In the genomic region with DNA sequence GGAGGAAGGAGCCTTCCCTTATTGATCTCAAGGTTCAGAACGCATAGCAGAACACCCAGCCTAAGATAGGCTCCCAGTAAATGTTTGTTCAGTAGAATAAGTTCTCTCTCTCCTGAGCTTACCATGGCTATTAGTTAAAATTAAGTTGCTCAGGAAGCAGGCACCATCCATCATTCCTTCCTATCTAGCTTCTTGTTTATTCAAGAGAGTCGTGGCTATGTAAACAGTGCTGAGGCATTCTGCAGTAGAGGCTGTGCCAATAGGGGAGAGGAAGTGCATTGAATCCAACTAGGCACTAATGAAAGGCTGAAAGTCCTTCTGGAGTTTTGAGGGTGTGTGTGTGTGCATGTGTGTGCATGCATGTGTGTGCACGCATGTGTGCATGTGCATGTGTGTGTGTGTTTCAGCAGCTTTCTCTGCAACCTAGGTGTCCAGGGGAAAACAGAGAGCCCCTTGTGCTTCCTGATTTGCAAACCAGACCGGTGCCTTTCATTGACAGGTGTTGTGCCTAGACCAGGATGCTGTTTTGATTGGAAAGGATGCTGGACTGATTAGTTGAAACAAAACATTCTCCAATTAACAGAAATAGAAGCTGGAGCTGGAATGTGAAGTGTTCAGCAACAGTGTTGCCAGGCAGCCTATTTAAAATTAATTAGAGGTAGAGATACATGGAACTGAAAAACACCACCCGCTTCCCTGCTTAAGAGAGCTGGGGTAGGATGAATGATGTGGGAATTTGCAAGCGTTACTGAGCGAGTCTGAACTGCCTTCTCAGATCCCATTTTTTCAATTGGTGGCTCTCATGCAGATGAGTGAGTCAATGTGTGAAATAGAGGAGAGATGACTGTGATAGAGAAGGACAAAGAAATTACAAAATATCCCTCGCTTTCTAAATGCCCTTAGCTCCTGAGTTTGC, we compare ENCODE assay signal across 16 cellular contexts.
A peak's percentile ranks its signal among the peaks of the same experiment; 100 is the strongest.
DNase-seq lines count a peak whose midpoint lies in the region; ATAC-seq, FAIRE-seq and TF ChIP-seq lines count a peak whose summit lies in the region.
"Had no signal": no experiment of that assay in that cellular context is flagged by ENCODE, and none has a peak within 500 bp of the region (broad histone marks: within the 10 kb centered on the region; RNA-seq: fewer than 3 reads in every experiment).

No MANE protein-coding gene starts in this region.

- no peak overlapping the region for H3K4me3 Mint-ChIP-seq in activated CD4-positive, alpha-beta memory T cell treated with anti-CD3 and anti-CD28 coated beads, Interleukin-2, amount 10 ng/mL, durations not matched to agents 7 days and 5 days
- H3K4me3 Mint-ChIP-seq: IgD-negative memory B cell had no signal

- H3K27ac Mint-ChIP-seq in activated CD4-positive, alpha-beta memory T cell treated with anti-CD3 and anti-CD28 coated beads, Interleukin-2, amount 10 ng/mL, durations not matched to agents 7 days and 5 days: no peak overlapping the region
- H3K27ac Mint-ChIP-seq: IgD-negative memory B cell had no signal

- H3K9me3 ChIP-seq in left lung: no peaks in the 10 kb centered on the region
- H3K9me3 ChIP-seq: sigmoid colon had no signal

- H3K4me1 Mint-ChIP-seq in activated CD4-positive, alpha-beta memory T cell treated with anti-CD3 and anti-CD28 coated beads, Interleukin-2, amount 10 ng/mL, durations not matched to agents 7 days and 5 days: no peaks in the 10 kb centered on the region
- H3K4me1 Mint-ChIP-seq: IgD-negative memory B cell had no signal

- H3K36me3 Mint-ChIP-seq in activated CD4-positive, alpha-beta memory T cell treated with anti-CD3 and anti-CD28 coated beads, Interleukin-2, amount 10 ng/mL, durations not matched to agents 7 days and 5 days (ENCODE audit: low read depth): no peaks in the 10 kb centered on the region
- H3K36me3 Mint-ChIP-seq: IgD-negative memory B cell had no signal

- FAIRE-seq in urothelium cell line (lab: Jason Lieb, UNC) (peak; percentile 44), GM19239 (lab: Jason Lieb, UNC) (no peak)
- FAIRE-seq: TTC549 had no signal

- H3K27ac ChIP-seq in left lung: no peak overlapping the region
- H3K27ac ChIP-seq: RWPE1, sigmoid colon had no signal

- peak; percentile 5 to 10 for DNase-seq in SHP77 (lab: John Stamatoyannopoulos, UW)
- no peak for DNase-seq in SHP77 treated with DMSO at 0.1 percent for 48 hours (lab: John Stamatoyannopoulos, UW)
- DNase-seq in left lung: no peak
- no peak for DNase-seq in urothelium cell line (ENCODE audit: low spot score)
- DNase-seq in GM19239 (ENCODE audit: insufficient read length, low spot score): no peak
- no peak for DNase-seq in activated CD4-positive, alpha-beta memory T cell treated with anti-CD3 and anti-CD28 coated beads, Interleukin-2, amount 10 ng/mL, durations not matched to agents 7 days and 5 days
- DNase-seq: activated CD8-positive, alpha-beta memory T cell treated with anti-CD3 and anti-CD28 coated beads, Interleukin-2, amount 50 U/mL, for 4 hours; DMS 273 treated with DMSO at 0.1 percent for 48 hours; H7; NCI-H2081 treated with DMSO at 0.1 percent for 48 hours; sigmoid colon had no signal

- CTCF ChIA-PET in activated CD4-positive, alpha-beta memory T cell treated with anti-CD3 and anti-CD28 coated beads, Interleukin-2, amount 10 ng/mL, durations not matched to agents 7 days and 5 days (lab: Charles Lee): no interaction called here

- H3K4me3 ChIP-seq in WI38 (ENCODE audit: low read depth, low read length): 0 out of 2 replicates have a peak overlapping the region, but pooled peaks have one; percentile 4
- H3K4me3 ChIP-seq in left lung: no peak overlapping the region
- H3K4me3 ChIP-seq: sigmoid colon had no signal

- intact Hi-C loops in left lung (cut with DNase I): no loop called here

- ATAC-seq in left lung (peak; percentile 68), HG03460 (IDR thresholded peaks at IDR 0.05; ENCODE audit: unreplicated experiment) (no peak)

- peaks cover 0 to 4% of the 10 kb centered on the region in 2 donors for H3K4me1 ChIP-seq in left lung

- no peaks in the 10 kb centered on the region for H3K36me3 ChIP-seq in left lung
- H3K36me3 ChIP-seq: sigmoid colon had no signal

- TF ChIP-seq CTCF in WI38 (IDR thresholded peaks at IDR 0.05; ENCODE audit: low read depth, low read length) (no peak), left lung (IDR thresholded peaks at IDR 0.05) (no peak)

- H3K9me3 Mint-ChIP-seq in activated CD4-positive, alpha-beta memory T cell treated with anti-CD3 and anti-CD28 coated beads, Interleukin-2, amount 10 ng/mL, durations not matched to agents 7 days and 5 days: no peaks in the 10 kb centered on the region

- H3K27me3 ChIP-seq in left lung: peaks cover 0 to 14% of the 10 kb centered on the region in 2 donors

- H3K27me3 Mint-ChIP-seq in activated CD4-positive, alpha-beta memory T cell treated with anti-CD3 and anti-CD28 coated beads, Interleukin-2, amount 10 ng/mL, durations not matched to agents 7 days and 5 days: no peaks in the 10 kb centered on the region

- POLR2A ChIA-PET in activated CD4-positive, alpha-beta memory T cell treated with anti-CD3 and anti-CD28 coated beads, Interleukin-2, amount 10 ng/mL, durations not matched to agents 7 days and 5 days (lab: Charles Lee): no interaction called here

Comparison
In these comparisons a context has a peak if more than half of its experiments do, and no peak if none do; other contexts are left out.
1. DNase-seq: peak in SHP77 (2 of 2); none in SHP77 treated with DMSO at 0.1 percent for 48 hours (single experiment), left lung (0 of 2), urothelium cell line (single experiment), GM19239 (single experiment) and activated CD4-positive, alpha-beta memory T cell treated with anti-CD3 and anti-CD28 coated beads, Interleukin-2, amount 10 ng/mL, durations not matched to agents 7 days and 5 days (single experiment).